Comparison of ENCODE assay signal across 21 cellular contexts in the genomic region with DNA sequence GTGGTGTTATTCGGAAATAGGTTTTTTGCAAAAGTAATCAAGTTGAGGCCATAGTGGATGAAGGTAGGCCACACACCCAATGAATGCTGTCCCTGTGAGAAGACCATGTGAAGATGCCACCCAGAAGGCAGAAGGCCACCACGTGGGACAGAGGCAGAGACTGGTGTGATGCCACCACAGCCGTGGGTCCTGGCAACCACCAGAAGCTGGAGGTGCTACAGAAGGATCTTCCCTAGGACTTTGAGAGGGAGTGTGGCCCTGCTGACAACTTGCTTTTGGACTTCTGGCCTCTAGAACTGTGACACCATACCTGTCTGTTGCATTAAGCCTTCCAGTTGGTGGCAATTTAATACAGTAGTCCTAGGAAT. TPM values are rescaled to one million over a fixed set of nuclear protein-coding genes. Genes with fewer than 3 reads are reported as not detected.
A peak's percentile ranks its signal among the peaks of the same experiment; 100 is the strongest.
DNase-seq lines count a peak whose midpoint lies in the region; ATAC-seq, FAIRE-seq and TF ChIP-seq lines count a peak whose summit lies in the region.
"Had no signal": no experiment of that assay in that cellular context is flagged by ENCODE, and none has a peak within 500 bp of the region (broad histone marks: within the 10 kb centered on the region; RNA-seq: fewer than 3 reads in every experiment).

No MANE protein-coding gene starts in this region.

- H3K27ac ChIP-seq in HepG2 (ENCODE audit: extremely low read length, insufficient read depth, low read length) (no peak overlapping the region), gastrocnemius medialis (peak overlapping the region in 2 of 4 donors; percentile 34 to 40)
- H3K27ac ChIP-seq: A549, C4-2B, HL-60 had no signal

- no peak for TF ChIP-seq POLR2A in GM12892 (IDR thresholded peaks at IDR 0.05; ENCODE audit: low read depth, low read length)
- TF ChIP-seq POLR2A in HepG2 (IDR thresholded peaks at IDR 0.05; ENCODE audit: insufficient read depth in 1 of 2, low read depth in 2 of 2, low read length in 2 of 2): no peak
- TF ChIP-seq POLR2A in gastrocnemius medialis (IDR thresholded peaks at IDR 0.05): no peak

- POLR2A ChIA-PET in HepG2 (lab: Yijun Ruan, JAX): interaction anchor here (1.0 to 2.2 kb wide), 2 partner anchors 11 to 23 kb away, joined by 4 to 7 read pairs; no protein-coding TSS in a partner anchor

- TF ChIP-seq EP300 in HepG2 (IDR thresholded peaks at IDR 0.05; ENCODE audit: low read depth in 2 of 2, low read length in 2 of 2) (no peak), HepG2 (CRISPR knock-in tag; IDR thresholded peaks at IDR 0.05; ENCODE audit: borderline replicate concordance) (no peak)

- no TSS peak for BruUV-seq in HepG2 (replicated peaks; lab: Mats Ljungman, UMichigan)

- intact Hi-C loops in HepG2 (cut with micrococcal nuclease; ENCODE audit: unreplicated experiment) (no loop called here), gastrocnemius medialis (cut with DNase I; ENCODE audit: low total_unique reads) (no loop called here)

- H3K9me3 ChIP-seq in NT2/D1 (ENCODE audit: insufficient read depth, low read length) (no peaks in the 10 kb centered on the region), HepG2 (ENCODE audit: low read length) (no peaks in the 10 kb centered on the region), gastrocnemius medialis (no peaks in the 10 kb centered on the region)
- H3K9me3 ChIP-seq: A549, BE2C had no signal

- H3K27me3 ChIP-seq in NT2/D1 (ENCODE audit: insufficient read depth, insufficient read length) (no peaks in the 10 kb centered on the region), HepG2 (ENCODE audit: control insufficient read depth in 1 of 2, insufficient read depth in 2 of 2, low read length in 2 of 2) (peaks cover 45 to 76% of the 10 kb centered on the region in 2 experiments), gastrocnemius medialis (no peaks in the 10 kb centered on the region)
- H3K27me3 ChIP-seq: BE2C had no signal

- no peak overlapping the region for H3K4me2 ChIP-seq in HepG2 (ENCODE audit: low read depth, low read length)
- H3K4me2 ChIP-seq: A549, GM23338 had no signal

- TF ChIP-seq CTCF in HepG2 (CRISPR knock-in tag; IDR thresholded peaks at IDR 0.05): no peak
- no peak for TF ChIP-seq CTCF in gastrocnemius medialis (IDR thresholded peaks at IDR 0.05 in 4 of 5, conservative IDR thresholded peaks at IDR 0.05 in 1 of 5)
- no peak for TF ChIP-seq CTCF in progenitor cell of endocrine pancreas (IDR thresholded peaks at IDR 0.05; ENCODE audit: unreplicated experiment)

- FAIRE-seq in GM12892 (lab: Jason Lieb, UNC) (no peak), HepG2 (lab: Jason Lieb, UNC) (no peak)
- FAIRE-seq: A549, D721Med, G401.6, GM12891 had no signal

- no peaks in the 10 kb centered on the region for H3K9me3 Mint-ChIP-seq in progenitor cell of endocrine pancreas (ENCODE audit: low read depth)
- H3K9me3 Mint-ChIP-seq: CD8-positive, alpha-beta T cell; GM23338 had no signal

- H3K79me2 ChIP-seq in HepG2 (ENCODE audit: insufficient read depth, low read length): no peaks in the 10 kb centered on the region

- H3K27me3 Mint-ChIP-seq in progenitor cell of endocrine pancreas: no peaks in the 10 kb centered on the region

- no peak overlapping the region for H3K4me3 ChIP-seq in NT2/D1 (ENCODE audit: insufficient read length, low read depth)
- H3K4me3 ChIP-seq in HepG2 (replicated peaks in 1 of 3; ENCODE audit: insufficient read depth in 1 of 3, low read depth in 2 of 3, low read length in 3 of 3): no peak overlapping the region
- no peak overlapping the region for H3K4me3 ChIP-seq in gastrocnemius medialis
- H3K4me3 ChIP-seq: A549, GM23338 had no signal

- H3K4me3 Mint-ChIP-seq in progenitor cell of endocrine pancreas (ENCODE audit: low read depth): no peak overlapping the region
- H3K4me3 Mint-ChIP-seq: CD8-positive, alpha-beta T cell; GM23338 had no signal

- H3K9ac ChIP-seq in NT2/D1 (ENCODE audit: insufficient read length, low read depth) (peak overlapping the region; percentile 2), HepG2 (ENCODE audit: insufficient read depth, low read depth, low read length) (no peak overlapping the region)

- no peak for ATAC-seq in HepG2
- ATAC-seq in gastrocnemius medialis: peak; percentile 22 to 34
- ATAC-seq: CD8-positive, alpha-beta T cell; GM23338 had no signal

- in situ Hi-C loops in HepG2 (cut with HindIII; ENCODE audit: extremely low pct_ligation_motif_present, low pct_unique_long_range_greater_than_20kb): loop anchor here (10.0 kb wide), 1 partner anchor 320 kb away; no protein-coding TSS in a partner anchor
- in situ Hi-C loops in gastrocnemius medialis (cut with MboI; ENCODE audit: low sequenced_read_pairs in 4 of 4): loop anchor here (5.0 to 25.0 kb wide), 5 partner anchors 248 to 668 kb away; no protein-coding TSS in a partner anchor

- no peak overlapping the region for H3K27ac Mint-ChIP-seq in progenitor cell of endocrine pancreas
- H3K27ac Mint-ChIP-seq: CD8-positive, alpha-beta T cell; GM23338 had no signal

- H2AFZ ChIP-seq in HepG2 (ENCODE audit: low read length): no peak overlapping the region
- H2AFZ ChIP-seq: GM23338 had no signal

- peaks cover 38% of the 10 kb centered on the region for H3K4me1 ChIP-seq in NT2/D1 (ENCODE audit: insufficient read depth, insufficient read length)
- peaks cover 42% of the 10 kb centered on the region for H3K4me1 ChIP-seq in HepG2 (ENCODE audit: insufficient read depth, low read length)
- H3K4me1 ChIP-seq in gastrocnemius medialis: peaks cover 3 to 4% of the 10 kb centered on the region in 2 donors
- H3K4me1 ChIP-seq: BE2C had no signal

- TF ChIP-seq RAD21 in HepG2 (CRISPR knock-in tag; IDR thresholded peaks at IDR 0.05): no peak

- CTCF ChIA-PET in HepG2 (lab: Yijun Ruan, JAX; ENCODE audit: low intra/inter-chr PET ratio, low total read pairs): no interaction called here

- 31% methylated on average over 3 of the region's 3 CpGs for WGBS in HepG2 (ENCODE audit: low lambda C conversion rate)

- DNase-seq in GM12892 (ENCODE audit: insufficient read length): peak; percentile 1
- no peak for DNase-seq in NT2/D1 (ENCODE audit: low read depth, low spot score)
- DNase-seq in HepG2 (ENCODE audit: low spot score): no peak
- DNase-seq in gastrocnemius medialis: no peak
- DNase-seq in NCI-H1417 treated with DMSO at 0.1 percent for 48 hours (lab: John Stamatoyannopoulos, UW): no peak
- DNase-seq in NCI-H2107 (lab: John Stamatoyannopoulos, UW): no peak
- DNase-seq in NCI-H1436 treated with DMSO at 0.1 percent for 48 hours (lab: John Stamatoyannopoulos, UW): no peak
- no peak for DNase-seq in progenitor cell of endocrine pancreas (ENCODE audit: low spot score, unreplicated experiment)
- DNase-seq: BE2C; CD8-positive, alpha-beta T cell; COR-L47; DMS153; DMS79 treated with DMSO at 0.1 percent for 48 hours; EL had no signal

- H4K20me1 ChIP-seq in HepG2 (ENCODE audit: insufficient read depth, low read length): no peaks in the 10 kb centered on the region

- no peaks in the 10 kb centered on the region for H3K36me3 Mint-ChIP-seq in progenitor cell of endocrine pancreas (ENCODE audit: insufficient read depth)
- H3K36me3 Mint-ChIP-seq: CD8-positive, alpha-beta T cell had no signal

- H3K36me3 ChIP-seq in NT2/D1 (ENCODE audit: insufficient read depth, insufficient read length, low read length) (no peaks in the 10 kb centered on the region), HepG2 (replicated peaks in 1 of 2; ENCODE audit: control insufficient read depth in 1 of 2, insufficient read depth in 2 of 2, low read length in 2 of 2) (no peaks in the 10 kb centered on the region), gastrocnemius medialis (no peaks in the 10 kb centered on the region)
- H3K36me3 ChIP-seq: BE2C had no signal

- peaks cover 2% of the 10 kb centered on the region for H3K4me1 Mint-ChIP-seq in progenitor cell of endocrine pancreas (ENCODE audit: low read depth)

RNA-seq across cellular contexts. Expression of gene RMI2, which starts 49.3 kb away (rescaled TPM):
- polyA plus RNA-seq in GM12892 (2012; ENCODE audit: missing spikeins): 25.7 TPM
- 55.7 and 65.3 TPM in 2 replicates for total RNA-seq in HepG2 (2016; rRNA removed; fragmentation: Illumina TruSeq; extraction: Trizol)
- 8.6 and 11.0 TPM in 2 replicates for total RNA-seq in HepG2 (2016; cell fraction: cytosol; rRNA removed; fragmentation: Illumina TruSeq; extraction: Trizol; ENCODE audit: low read depth)
- 51.5 and 55.7 TPM in 2 replicates for total RNA-seq in HepG2 (2016; cell fraction: insoluble cytoplasmic fraction; rRNA removed; fragmentation: Illumina TruSeq; extraction: Trizol)
- 28.4 and 29.3 TPM in 2 replicates for total RNA-seq in HepG2 (2016; cell fraction: membrane; rRNA removed; fragmentation: Illumina TruSeq; extraction: Trizol)
- 23.6 and 25.7 TPM in 2 replicates for total RNA-seq in HepG2 (2016; cell fraction: nucleus; rRNA removed; fragmentation: Illumina TruSeq; extraction: Trizol)
- 15.3 and 24.5 TPM in 2 replicates for polyA plus RNA-seq in HepG2 (2011; rRNA removed)
- polyA plus RNA-seq in HepG2 (2011; cell fraction: cytosol; rRNA removed): 18.8 and 22.1 TPM in 2 replicates
- polyA plus RNA-seq in HepG2 (2011; cell fraction: nucleus; rRNA removed): 10.4 and 11.9 TPM in 2 replicates
- 19.5 and 50.3 TPM in 2 replicates for polyA plus RNA-seq in HepG2 (2012)
- polyA plus RNA-seq in HepG2 (2016; cell fraction: cytosol; fragmentation: Illumina TruSeq; extraction: Trizol; ENCODE audit: low read depth): 10.8 and 11.1 TPM in 2 replicates
- polyA plus RNA-seq in HepG2 (2016; cell fraction: insoluble cytoplasmic fraction; fragmentation: Illumina TruSeq; extraction: Trizol; ENCODE audit: low read depth): 90.6 and 102 TPM in 2 replicates
- 27.3 and 29.2 TPM in 2 replicates for polyA plus RNA-seq in HepG2 (2016; cell fraction: membrane; fragmentation: Illumina TruSeq; extraction: Trizol; ENCODE audit: low read depth)
- polyA plus RNA-seq in HepG2 (2016; cell fraction: nucleus; fragmentation: Illumina TruSeq; extraction: Trizol; ENCODE audit: insufficient read depth, low read depth): 54.0 and 54.7 TPM in 2 replicates
- 9.1 and 22.0 TPM in 2 replicates for polyA minus RNA-seq in HepG2 (2011; rRNA and poly(A)+ RNA removed; ENCODE audit: low replicate concordance)
- polyA minus RNA-seq in HepG2 (2011; cell fraction: cytosol; rRNA and poly(A)+ RNA removed): 12.6 and 15.4 TPM in 2 replicates
- polyA minus RNA-seq in HepG2 (2011; cell fraction: nucleus; rRNA and poly(A)+ RNA removed): 8.4 and 8.7 TPM in 2 replicates
- under 1 TPM in 2 of 4 donors, not detected in 2; 0.44 to 0.49 TPM for total RNA-seq in gastrocnemius medialis
- 32.5 and 33.6 TPM in 2 replicates for total RNA-seq in progenitor cell of endocrine pancreas

Comparison
In these comparisons a context has a peak if more than half of its experiments do, and no peak if none do; other contexts are left out.
1. RNA of gene RMI2, which starts 49.3 kb away (total RNA-seq): 8.6 to 65.3 TPM in HepG2 and 32.5 to 33.6 TPM in progenitor cell of endocrine pancreas; 0.44 to 0.49 TPM in gastrocnemius medialis; every median in the first group is over 4 times any median in the second.